18 cellular contexts compared by ENCODE assay signal in the genomic region with DNA sequence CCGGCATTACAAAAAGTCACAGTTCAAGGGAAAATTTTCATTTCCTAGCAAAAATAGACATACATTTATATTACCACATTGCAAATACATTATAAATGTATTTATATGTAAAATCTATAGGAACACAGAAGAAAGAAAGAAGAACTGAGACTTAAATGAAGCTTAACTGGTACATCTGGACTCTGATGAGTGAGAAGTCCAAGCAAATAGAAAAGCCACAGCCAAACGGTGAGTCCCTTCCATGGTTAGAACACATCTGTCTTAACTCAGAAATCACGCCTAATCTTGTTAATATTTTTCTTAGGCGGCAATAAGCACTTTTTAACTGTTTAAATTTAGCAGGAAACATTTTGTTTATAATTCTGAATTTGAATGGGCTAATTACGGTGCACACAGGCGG. TPM values are rescaled to one million over a fixed set of nuclear protein-coding genes. Genes with fewer than 3 reads are reported as not detected.
DNase-seq lines count a peak whose midpoint lies in the region; ATAC-seq, FAIRE-seq and TF ChIP-seq lines count a peak whose summit lies in the region.
"Had no signal": no experiment of that assay in that cellular context is flagged by ENCODE, and none has a peak within 500 bp of the region (broad histone marks: within the 10 kb centered on the region; RNA-seq: fewer than 3 reads in every experiment).

No MANE protein-coding gene starts in this region.

- TF ChIP-seq EP300 in HepG2 (IDR thresholded peaks at IDR 0.05; ENCODE audit: low read depth in 2 of 2, low read length in 2 of 2) (no peak), HepG2 (CRISPR knock-in tag; IDR thresholded peaks at IDR 0.05; ENCODE audit: borderline replicate concordance) (no peak)

- H3K36me3 Mint-ChIP-seq in CD8-positive, alpha-beta memory T cell, result peaks cover 2 to 39% (median 9%) of the 10 kb centered on the region in 3 donors
- H3K36me3 Mint-ChIP-seq in central memory CD8-positive, alpha-beta T cell (ENCODE audit: insufficient read depth), result peaks cover 15% of the 10 kb centered on the region
- peaks cover 7 to 15% of the 10 kb centered on the region in 2 donors for H3K36me3 Mint-ChIP-seq in stimulated activated naive B cell treated with anti-CD40 and anti-IgM and Interleukin-4, amounts not matched to agents 10 μg/mL and 1 μg/mL and 100 μg/mL, for 72 hours

- no peak overlapping the region for H3K4me3 ChIP-seq in CD8-positive, alpha-beta memory T cell (ENCODE audit: low read length)
- H3K4me3 ChIP-seq in Karpas-422 (ENCODE audit: low read length) (no peak overlapping the region), HepG2 (replicated peaks in 1 of 3; ENCODE audit: insufficient read depth in 1 of 3, low read depth in 2 of 3, low read length in 3 of 3) (no peak overlapping the region)

- H3K27ac ChIP-seq in CD8-positive, alpha-beta memory T cell (ENCODE audit: low read depth, low read length), result no peak overlapping the region
- H3K27ac ChIP-seq in Karpas-422 (ENCODE audit: low read length) (no peak overlapping the region), HepG2 (ENCODE audit: extremely low read length, insufficient read depth, low read length) (no peak overlapping the region)

- H4K20me1 ChIP-seq in Karpas-422 (ENCODE audit: insufficient read depth, low read depth, low read length) (no peaks in the 10 kb centered on the region), HepG2 (ENCODE audit: insufficient read depth, low read length) (no peaks in the 10 kb centered on the region)

- no peaks in the 10 kb centered on the region for H3K79me2 ChIP-seq in Karpas-422 (ENCODE audit: low read length)
- no peaks in the 10 kb centered on the region for H3K79me2 ChIP-seq in HepG2 (ENCODE audit: insufficient read depth, low read length)

- no peak for FAIRE-seq in HepG2 (lab: Jason Lieb, UNC)

- peaks cover 0 to 16% (median 3%) of the 10 kb centered on the region in 5 donors for H3K9me3 Mint-ChIP-seq in CD8-positive, alpha-beta memory T cell
- peaks cover 8% of the 10 kb centered on the region for H3K9me3 Mint-ChIP-seq in central memory CD8-positive, alpha-beta T cell
- H3K9me3 Mint-ChIP-seq in stimulated activated naive B cell treated with anti-CD40 and anti-IgM and Interleukin-4, amounts not matched to agents 10 μg/mL and 1 μg/mL and 100 μg/mL, for 72 hours, result peaks cover 4 to 8% of the 10 kb centered on the region in 2 donors
- H3K9me3 Mint-ChIP-seq: HFFc6 had no signal

- TF ChIP-seq RAD21 in HepG2 (CRISPR knock-in tag; IDR thresholded peaks at IDR 0.05), result no peak

- H3K36me3 ChIP-seq in CD8-positive, alpha-beta memory T cell (ENCODE audit: insufficient read depth, low read length), result no peaks in the 10 kb centered on the region
- no peaks in the 10 kb centered on the region for H3K36me3 ChIP-seq in Karpas-422 (ENCODE audit: insufficient read depth, low read length)
- H3K36me3 ChIP-seq in HepG2 (replicated peaks in 1 of 2; ENCODE audit: control insufficient read depth in 1 of 2, insufficient read depth in 2 of 2, low read length in 2 of 2), result no peaks in the 10 kb centered on the region

- no peaks in the 10 kb centered on the region for H3K27me3 Mint-ChIP-seq in CD8-positive, alpha-beta memory T cell
- H3K27me3 Mint-ChIP-seq in central memory CD8-positive, alpha-beta T cell, result no peaks in the 10 kb centered on the region
- no peaks in the 10 kb centered on the region for H3K27me3 Mint-ChIP-seq in stimulated activated naive B cell treated with anti-CD40 and anti-IgM and Interleukin-4, amounts not matched to agents 10 μg/mL and 1 μg/mL and 100 μg/mL, for 72 hours

- in situ Hi-C loops in HepG2 (cut with HindIII; ENCODE audit: extremely low pct_ligation_motif_present, low pct_unique_long_range_greater_than_20kb), result no loop called here

- peak overlapping the region; percentile 8 for H3K4me2 ChIP-seq in Karpas-422 (ENCODE audit: low read depth, low read length, poor library complexity, severe bottlenecking)
- no peak overlapping the region for H3K4me2 ChIP-seq in HepG2 (ENCODE audit: low read depth, low read length)

- no TSS peak for BruUV-seq in HepG2 (replicated peaks; lab: Mats Ljungman, UMichigan)

- H3K27ac Mint-ChIP-seq in CD8-positive, alpha-beta memory T cell, result peak overlapping the region; percentile 61 to 99 (median 90)
- peak overlapping the region; percentile 99 for H3K27ac Mint-ChIP-seq in central memory CD8-positive, alpha-beta T cell (ENCODE audit: low read depth)
- H3K27ac Mint-ChIP-seq in stimulated activated naive B cell treated with anti-CD40 and anti-IgM and Interleukin-4, amounts not matched to agents 10 μg/mL and 1 μg/mL and 100 μg/mL, for 72 hours, result no peak overlapping the region
- H3K27ac Mint-ChIP-seq: HFFc6 had no signal

- H3K4me3 Mint-ChIP-seq in CD8-positive, alpha-beta memory T cell, result peak overlapping the region in 2 of 7 donors; percentile 3 to 4
- H3K4me3 Mint-ChIP-seq in central memory CD8-positive, alpha-beta T cell, result no peak overlapping the region
- H3K4me3 Mint-ChIP-seq in stimulated activated naive B cell treated with anti-CD40 and anti-IgM and Interleukin-4, amounts not matched to agents 10 μg/mL and 1 μg/mL and 100 μg/mL, for 72 hours, result no peak overlapping the region
- H3K4me3 Mint-ChIP-seq: HFFc6 had no signal

- peaks cover 27% of the 10 kb centered on the region for H3K4me1 ChIP-seq in CD8-positive, alpha-beta memory T cell (ENCODE audit: insufficient read depth, low read length)
- peaks cover 24% of the 10 kb centered on the region for H3K4me1 ChIP-seq in Karpas-422 (ENCODE audit: low read length)
- no peaks in the 10 kb centered on the region for H3K4me1 ChIP-seq in HepG2 (ENCODE audit: insufficient read depth, low read length)

- POLR2A ChIA-PET in CD8-positive, alpha-beta memory T cell (lab: Charles Lee), result no interaction called here
- POLR2A ChIA-PET in HepG2 (lab: Yijun Ruan, JAX), result no interaction called here

- no peak for DNase-seq in CD8-positive, alpha-beta memory T cell
- DNase-seq in Karpas-422 (peak; percentile 48), HepG2 (ENCODE audit: low spot score) (no peak), foreskin melanocyte (no peak)
- DNase-seq in central memory CD8-positive, alpha-beta T cell (ENCODE audit: low spot score in 2 of 2), result no peak
- no peak for DNase-seq in stimulated activated naive B cell treated with anti-CD40 and anti-IgM and Interleukin-4, amounts not matched to agents 10 μg/mL and 1 μg/mL and 100 μg/mL, for 72 hours
- DNase-seq in activated CD4-positive, alpha-beta T cell treated with anti-CD3 and anti-CD28 coated beads, Interleukin-2, amount 50 U/mL, for 1 hour, result no peak
- DNase-seq: C1 segment of cervical spinal cord, Calu3, GDM1, HFFc6, KG1, MM.1S, NCI-H187 treated with DMSO at 0.1 percent for 48 hours, NCI-H446 treated with DMSO at 0.1 percent for 48 hours, NCI-H774, SHP77 treated with DMSO at 0.1 percent for 48 hours had no signal

- intact Hi-C loops in HepG2 (cut with micrococcal nuclease; ENCODE audit: unreplicated experiment), result no loop called here

- no peaks in the 10 kb centered on the region for H3K27me3 ChIP-seq in CD8-positive, alpha-beta memory T cell (ENCODE audit: insufficient read depth, low read length, poor library complexity, severe bottlenecking)
- H3K27me3 ChIP-seq in Karpas-422 (ENCODE audit: low read length) (no peaks in the 10 kb centered on the region), HepG2 (ENCODE audit: control insufficient read depth in 1 of 2, insufficient read depth in 2 of 2, low read length in 2 of 2) (no peaks in the 10 kb centered on the region)

- peaks cover 76 to 90% (median 80%) of the 10 kb centered on the region in 3 donors for H3K4me1 Mint-ChIP-seq in CD8-positive, alpha-beta memory T cell
- H3K4me1 Mint-ChIP-seq in central memory CD8-positive, alpha-beta T cell, result peaks cover 74% of the 10 kb centered on the region
- H3K4me1 Mint-ChIP-seq in stimulated activated naive B cell treated with anti-CD40 and anti-IgM and Interleukin-4, amounts not matched to agents 10 μg/mL and 1 μg/mL and 100 μg/mL, for 72 hours, result peaks cover 25 to 64% of the 10 kb centered on the region in 2 donors

- H3K9me2 ChIP-seq in Karpas-422 (replicated peaks; ENCODE audit: insufficient read depth, low read length), result no peaks in the 10 kb centered on the region

- WGBS in HepG2 (ENCODE audit: low lambda C conversion rate), result 90% methylated on average over 6 of the region's 6 CpGs

- no peaks in the 10 kb centered on the region for H3K9me3 ChIP-seq in CD8-positive, alpha-beta memory T cell (ENCODE audit: low read length)
- H3K9me3 ChIP-seq in Karpas-422 (ENCODE audit: low read length), result no peaks in the 10 kb centered on the region
- H3K9me3 ChIP-seq in HepG2 (ENCODE audit: low read length), result no peaks in the 10 kb centered on the region

- H3K9ac ChIP-seq in Karpas-422 (ENCODE audit: low read length), result no peak overlapping the region
- H3K9ac ChIP-seq in HepG2 (ENCODE audit: insufficient read depth, low read depth, low read length), result no peak overlapping the region

- no peak overlapping the region for H2AFZ ChIP-seq in Karpas-422 (ENCODE audit: low read length)
- H2AFZ ChIP-seq in HepG2 (ENCODE audit: low read length), result no peak overlapping the region

- no peak for ATAC-seq in central memory CD8-positive, alpha-beta T cell (replicated peaks; ENCODE audit: extremely low read depth, poor library complexity, severe bottlenecking)
- ATAC-seq in stimulated activated naive B cell treated with anti-CD40 and anti-IgM and Interleukin-4, amounts not matched to agents 10 μg/mL and 1 μg/mL and 100 μg/mL, for 72 hours (replicated peaks), result peak; percentile 82 to 89
- no peak for ATAC-seq in HepG2

- TF ChIP-seq POLR2A in HepG2 (IDR thresholded peaks at IDR 0.05; ENCODE audit: insufficient read depth in 1 of 2, low read depth in 2 of 2, low read length in 2 of 2), result no peak

- CTCF ChIA-PET in CD8-positive, alpha-beta memory T cell (lab: Charles Lee), result no interaction called here
- CTCF ChIA-PET in HepG2 (lab: Yijun Ruan, JAX; ENCODE audit: low intra/inter-chr PET ratio, low total read pairs), result no interaction called here

- TF ChIP-seq CTCF in HepG2 (CRISPR knock-in tag; IDR thresholded peaks at IDR 0.05), result no peak

RNA-seq across cellular contexts. Expression of a gene that starts 9.4 kb away (rescaled TPM):
- 1 to 10 TPM; 7.6 TPM for total RNA-seq in CD8-positive, alpha-beta memory T cell
- polyA plus RNA-seq in CD8-positive, alpha-beta memory T cell, result 249 TPM
- total RNA-seq in Karpas-422 (2014; rRNA removed; shearing (Covaris generic); ENCODE audit: low replicate concordance), result not detected in 2 replicates
- total RNA-seq in HepG2 (2016; rRNA removed; fragmentation: Illumina TruSeq; extraction: Trizol), result not detected in 2 replicates
- not detected in 2 replicates for total RNA-seq in HepG2 (2016; cell fraction: cytosol; rRNA removed; fragmentation: Illumina TruSeq; extraction: Trizol; ENCODE audit: low read depth)
- total RNA-seq in HepG2 (2016; cell fraction: insoluble cytoplasmic fraction; rRNA removed; fragmentation: Illumina TruSeq; extraction: Trizol), result not detected in 2 replicates
- not detected in 2 replicates for total RNA-seq in HepG2 (2016; cell fraction: membrane; rRNA removed; fragmentation: Illumina TruSeq; extraction: Trizol)
- not detected in 2 replicates for total RNA-seq in HepG2 (2016; cell fraction: nucleus; rRNA removed; fragmentation: Illumina TruSeq; extraction: Trizol)
- not detected in 2 replicates for polyA plus RNA-seq in HepG2 (2011; rRNA removed)
- polyA plus RNA-seq in HepG2 (2011; cell fraction: cytosol; rRNA removed), result not detected in 2 replicates
- not detected in 2 replicates for polyA plus RNA-seq in HepG2 (2011; cell fraction: nucleus; rRNA removed)
- not detected in 2 replicates for polyA plus RNA-seq in HepG2 (2012)
- polyA plus RNA-seq in HepG2 (2016; cell fraction: cytosol; fragmentation: Illumina TruSeq; extraction: Trizol; ENCODE audit: low read depth), result not detected in 2 replicates
- polyA plus RNA-seq in HepG2 (2016; cell fraction: insoluble cytoplasmic fraction; fragmentation: Illumina TruSeq; extraction: Trizol; ENCODE audit: low read depth), result not detected in 2 replicates
- not detected in 2 replicates for polyA plus RNA-seq in HepG2 (2016; cell fraction: membrane; fragmentation: Illumina TruSeq; extraction: Trizol; ENCODE audit: low read depth)
- polyA plus RNA-seq in HepG2 (2016; cell fraction: nucleus; fragmentation: Illumina TruSeq; extraction: Trizol; ENCODE audit: insufficient read depth, low read depth), result not detected in 2 replicates
- polyA minus RNA-seq in HepG2 (2011; rRNA and poly(A)+ RNA removed; ENCODE audit: low replicate concordance), result not detected in 2 replicates
- polyA minus RNA-seq in HepG2 (2011; cell fraction: cytosol; rRNA and poly(A)+ RNA removed), result not detected in 2 replicates
- polyA minus RNA-seq in HepG2 (2011; cell fraction: nucleus; rRNA and poly(A)+ RNA removed), result not detected in 2 replicates
- total RNA-seq: Calu3, H4, HFFc6 had no signal

RNA-seq across cellular contexts. Expression of a gene that starts 52.4 kb away (rescaled TPM):
- total RNA-seq in CD8-positive, alpha-beta memory T cell, result 100 to 1,000 TPM; 320 to 340 TPM
- polyA plus RNA-seq in CD8-positive, alpha-beta memory T cell, result 311 TPM
- 1.5 and 3.2 TPM in 2 replicates for total RNA-seq in Karpas-422 (2014; rRNA removed; shearing (Covaris generic); ENCODE audit: low replicate concordance)
- total RNA-seq in HepG2 (2016; rRNA removed; fragmentation: Illumina TruSeq; extraction: Trizol), result 0.69 and 2.5 TPM in 2 replicates
- total RNA-seq in HepG2 (2016; cell fraction: cytosol; rRNA removed; fragmentation: Illumina TruSeq; extraction: Trizol; ENCODE audit: low read depth), result 4.0 TPM in 2 replicates
- 0.18 and 2.5 TPM in 2 replicates for total RNA-seq in HepG2 (2016; cell fraction: insoluble cytoplasmic fraction; rRNA removed; fragmentation: Illumina TruSeq; extraction: Trizol)
- total RNA-seq in HepG2 (2016; cell fraction: membrane; rRNA removed; fragmentation: Illumina TruSeq; extraction: Trizol), result 0.87 and 2.4 TPM in 2 replicates
- total RNA-seq in HepG2 (2016; cell fraction: nucleus; rRNA removed; fragmentation: Illumina TruSeq; extraction: Trizol), result 7.5 and 7.7 TPM in 2 replicates
- 7.7 and 8.6 TPM in 2 replicates for polyA plus RNA-seq in HepG2 (2011; rRNA removed)
- polyA plus RNA-seq in HepG2 (2011; cell fraction: cytosol; rRNA removed), result 0.85 and 3.0 TPM in 2 replicates
- 30.5 and 31.4 TPM in 2 replicates for polyA plus RNA-seq in HepG2 (2011; cell fraction: nucleus; rRNA removed)
- 5.3 and 5.9 TPM in 2 replicates for polyA plus RNA-seq in HepG2 (2012)
- 0.26 and 0.28 TPM in 2 replicates for polyA plus RNA-seq in HepG2 (2016; cell fraction: cytosol; fragmentation: Illumina TruSeq; extraction: Trizol; ENCODE audit: low read depth)
- polyA plus RNA-seq in HepG2 (2016; cell fraction: insoluble cytoplasmic fraction; fragmentation: Illumina TruSeq; extraction: Trizol; ENCODE audit: low read depth), result 0.49 and 1.2 TPM in 2 replicates
- 0.22 and 0.38 TPM in 2 replicates for polyA plus RNA-seq in HepG2 (2016; cell fraction: membrane; fragmentation: Illumina TruSeq; extraction: Trizol; ENCODE audit: low read depth)
- 19.9 and 22.7 TPM in 2 replicates for polyA plus RNA-seq in HepG2 (2016; cell fraction: nucleus; fragmentation: Illumina TruSeq; extraction: Trizol; ENCODE audit: insufficient read depth, low read depth)
- 0.42 and 2.6 TPM in 2 replicates for polyA minus RNA-seq in HepG2 (2011; rRNA and poly(A)+ RNA removed; ENCODE audit: low replicate concordance)
- polyA minus RNA-seq in HepG2 (2011; cell fraction: cytosol; rRNA and poly(A)+ RNA removed), result 0.26 and 2.0 TPM in 2 replicates
- polyA minus RNA-seq in HepG2 (2011; cell fraction: nucleus; rRNA and poly(A)+ RNA removed), result 26.3 and 30.8 TPM in 2 replicates

Comparison
In these comparisons a context has a peak if more than half of its experiments do, and no peak if none do; other contexts are left out.
1. ATAC-seq: peak in stimulated activated naive B cell treated with anti-CD40 and anti-IgM and Interleukin-4, amounts not matched to agents 10 μg/mL and 1 μg/mL and 100 μg/mL, for 72 hours (2 of 2); none in central memory CD8-positive, alpha-beta T cell (single experiment) and HepG2 (single experiment).
2. RNA of a gene that starts 52.4 kb away (total RNA-seq): 320 to 340 TPM in CD8-positive, alpha-beta memory T cell; 1.5 to 3.2 TPM in Karpas-422 and 0.18 to 7.7 TPM in HepG2; every median in the first group is over 10 times any median in the second.